Comparison of ENCODE assay signal across 12 cellular contexts in the genomic region with DNA sequence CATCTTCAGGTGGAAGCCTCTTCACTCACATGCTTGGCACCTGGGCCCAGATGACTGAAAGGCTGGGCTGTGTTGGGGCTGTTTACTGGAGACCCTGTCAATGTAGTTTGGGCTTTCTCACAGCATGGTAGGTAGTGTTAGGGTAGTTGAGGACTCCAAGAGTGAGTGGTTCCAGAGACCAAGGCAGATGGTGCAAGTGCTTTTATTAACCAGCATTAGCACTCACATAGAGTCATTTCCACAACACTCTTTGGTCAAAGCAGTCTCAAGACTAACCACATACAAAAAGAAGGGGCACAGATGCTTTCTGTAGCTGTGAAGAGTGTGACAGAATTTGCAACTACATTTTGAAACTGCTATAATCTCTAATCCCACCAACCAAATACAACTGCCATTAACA.
A peak's percentile ranks its signal among the peaks of the same experiment; 100 is the strongest.
DNase-seq lines count a peak whose midpoint lies in the region; ATAC-seq and TF ChIP-seq lines count a peak whose summit lies in the region.
"Had no signal": no experiment of that assay in that cellular context is flagged by ENCODE, and none has a peak within 500 bp of the region (broad histone marks: within the 10 kb centered on the region; RNA-seq: fewer than 3 reads in every experiment).

No MANE protein-coding gene starts in this region.

- no peaks in the 10 kb centered on the region for H3K9me3 ChIP-seq in suprapubic skin
- no peaks in the 10 kb centered on the region for H3K9me3 ChIP-seq in endodermal cell (ENCODE audit: control insufficient read depth, low read length)

- H3K27me3 ChIP-seq in suprapubic skin (no peaks in the 10 kb centered on the region), endodermal cell (ENCODE audit: control insufficient read depth, insufficient read depth, low read length, poor library complexity, severe bottlenecking) (no peaks in the 10 kb centered on the region)

- DNase-seq in GM13976 (ENCODE audit: low spot score), result peak; percentile 25
- no peak for DNase-seq in suprapubic skin (ENCODE audit: low spot score in 2 of 2)
- DNase-seq in endothelial cell (ENCODE audit: low spot score), result no peak
- no peak for DNase-seq in endodermal cell
- no peak for DNase-seq in activated T-helper 1 cell treated with anti-CD3 and anti-CD28 coated beads, Interleukin-12 subunit alpha, Interleukin-12 subunit beta, Interleukin-2, Interleukin-4 antibody, amounts not matched to agents 30 ng/mL and 10 ng/mL and 1 ng/mL, durations not matched to agents 14 hours and 24 hours and 36 hours (ENCODE audit: low spot score)
- DNase-seq: activated CD4-positive, alpha-beta T cell treated with anti-CD3 and anti-CD28 coated beads, Interleukin-2, amount 10 ng/mL, durations not matched to agents 7 days and 5 days; kidney; NCI-H82 had no signal

- intact Hi-C loops in activated T-helper 1 cell treated with anti-CD3 and anti-CD28 coated beads, Interleukin-12 subunit alpha, Interleukin-12 subunit beta, Interleukin-2, Interleukin-4 antibody, amounts not matched to agents 30 ng/mL and 10 ng/mL and 1 ng/mL, durations not matched to agents 14 hours and 24 hours and 36 hours (cut with micrococcal nuclease), result no loop called here

- in situ Hi-C loops in GM13976 (cut with MboI; ENCODE audit: low sequenced_read_pairs, unreplicated experiment), result no loop called here

- no peaks in the 10 kb centered on the region for H3K36me3 Mint-ChIP-seq in endothelial cell (ENCODE audit: low read depth, unreplicated experiment)
- no peaks in the 10 kb centered on the region for H3K36me3 Mint-ChIP-seq in endodermal cell (ENCODE audit: low read depth)
- peaks cover 13% of the 10 kb centered on the region for H3K36me3 Mint-ChIP-seq in activated T-helper 1 cell treated with anti-CD3 and anti-CD28 coated beads, Interleukin-12 subunit alpha, Interleukin-12 subunit beta, Interleukin-2, Interleukin-4 antibody, amounts not matched to agents 30 ng/mL and 10 ng/mL and 1 ng/mL, durations not matched to agents 14 hours and 24 hours and 36 hours (ENCODE audit: low read depth)

- ATAC-seq in GM19351 (IDR thresholded peaks at IDR 0.05; ENCODE audit: unreplicated experiment) (peak; percentile 93), HG02678 (IDR thresholded peaks at IDR 0.05; ENCODE audit: unreplicated experiment) (peak; percentile 96), HG03442 (IDR thresholded peaks at IDR 0.05; ENCODE audit: unreplicated experiment) (peak; percentile 94)

- H3K27me3 Mint-ChIP-seq in endothelial cell (ENCODE audit: unreplicated experiment), result no peaks in the 10 kb centered on the region
- no peaks in the 10 kb centered on the region for H3K27me3 Mint-ChIP-seq in endodermal cell (ENCODE audit: insufficient read depth)
- H3K27me3 Mint-ChIP-seq in activated T-helper 1 cell treated with anti-CD3 and anti-CD28 coated beads, Interleukin-12 subunit alpha, Interleukin-12 subunit beta, Interleukin-2, Interleukin-4 antibody, amounts not matched to agents 30 ng/mL and 10 ng/mL and 1 ng/mL, durations not matched to agents 14 hours and 24 hours and 36 hours (ENCODE audit: insufficient read depth), result no peaks in the 10 kb centered on the region
- H3K27me3 Mint-ChIP-seq: activated CD4-positive, alpha-beta T cell treated with anti-CD3 and anti-CD28 coated beads, Interleukin-2, amount 10 ng/mL, durations not matched to agents 7 days and 5 days; activated naive CD4-positive, alpha-beta T cell treated with anti-CD3 and anti-CD28 coated beads, Interleukin-2, amount 50 U/mL, for 24 hours had no signal

- no peaks in the 10 kb centered on the region for H3K4me1 ChIP-seq in suprapubic skin
- H3K4me1 ChIP-seq in endodermal cell (ENCODE audit: control insufficient read depth, insufficient read depth, low read length), result no peaks in the 10 kb centered on the region

- no peak for TF ChIP-seq POLR2A in suprapubic skin (IDR thresholded peaks at IDR 0.05)

- TF ChIP-seq CTCF in GM13976 (IDR thresholded peaks at IDR 0.05; ENCODE audit: borderline replicate concordance, control extremely low read depth, extremely low read depth, insufficient read depth, missing control alignments), result no peak
- TF ChIP-seq CTCF in suprapubic skin (IDR thresholded peaks at IDR 0.05), result no peak
- TF ChIP-seq CTCF in endothelial cell (IDR thresholded peaks at IDR 0.05; ENCODE audit: unreplicated experiment), result no peak
- no peak for TF ChIP-seq CTCF in endodermal cell (conservative IDR thresholded peaks at IDR 0.05)

- H3K36me3 ChIP-seq in suprapubic skin (no peaks in the 10 kb centered on the region), endodermal cell (ENCODE audit: control insufficient read depth, insufficient read depth, low read length) (no peaks in the 10 kb centered on the region)

- H3K4me3 ChIP-seq in suprapubic skin (no peak overlapping the region), endodermal cell (ENCODE audit: low read length) (no peak overlapping the region)

- no peak overlapping the region for H3K27ac Mint-ChIP-seq in endothelial cell (ENCODE audit: unreplicated experiment)
- H3K27ac Mint-ChIP-seq in endodermal cell, result no peak overlapping the region
- H3K27ac Mint-ChIP-seq in activated T-helper 1 cell treated with anti-CD3 and anti-CD28 coated beads, Interleukin-12 subunit alpha, Interleukin-12 subunit beta, Interleukin-2, Interleukin-4 antibody, amounts not matched to agents 30 ng/mL and 10 ng/mL and 1 ng/mL, durations not matched to agents 14 hours and 24 hours and 36 hours, result no peak overlapping the region
- H3K27ac Mint-ChIP-seq: activated CD4-positive, alpha-beta T cell treated with anti-CD3 and anti-CD28 coated beads, Interleukin-2, amount 10 ng/mL, durations not matched to agents 7 days and 5 days; activated naive CD4-positive, alpha-beta T cell treated with anti-CD3 and anti-CD28 coated beads, Interleukin-2, amount 50 U/mL, for 24 hours had no signal

- H3K9me3 Mint-ChIP-seq in endothelial cell (ENCODE audit: unreplicated experiment) (no peaks in the 10 kb centered on the region), endodermal cell (peaks cover 23% of the 10 kb centered on the region)
- peaks cover 41% of the 10 kb centered on the region for H3K9me3 Mint-ChIP-seq in activated T-helper 1 cell treated with anti-CD3 and anti-CD28 coated beads, Interleukin-12 subunit alpha, Interleukin-12 subunit beta, Interleukin-2, Interleukin-4 antibody, amounts not matched to agents 30 ng/mL and 10 ng/mL and 1 ng/mL, durations not matched to agents 14 hours and 24 hours and 36 hours

- no peak overlapping the region for H3K4me3 Mint-ChIP-seq in endothelial cell (ENCODE audit: unreplicated experiment)
- no peak overlapping the region for H3K4me3 Mint-ChIP-seq in endodermal cell
- no peak overlapping the region for H3K4me3 Mint-ChIP-seq in activated T-helper 1 cell treated with anti-CD3 and anti-CD28 coated beads, Interleukin-12 subunit alpha, Interleukin-12 subunit beta, Interleukin-2, Interleukin-4 antibody, amounts not matched to agents 30 ng/mL and 10 ng/mL and 1 ng/mL, durations not matched to agents 14 hours and 24 hours and 36 hours
- H3K4me3 Mint-ChIP-seq: activated CD4-positive, alpha-beta T cell treated with anti-CD3 and anti-CD28 coated beads, Interleukin-2, amount 10 ng/mL, durations not matched to agents 7 days and 5 days; activated naive CD4-positive, alpha-beta T cell treated with anti-CD3 and anti-CD28 coated beads, Interleukin-2, amount 50 U/mL, for 24 hours had no signal

- no peaks in the 10 kb centered on the region for H3K4me1 Mint-ChIP-seq in endothelial cell (ENCODE audit: unreplicated experiment)
- H3K4me1 Mint-ChIP-seq in endodermal cell, result no peaks in the 10 kb centered on the region
- H3K4me1 Mint-ChIP-seq in activated T-helper 1 cell treated with anti-CD3 and anti-CD28 coated beads, Interleukin-12 subunit alpha, Interleukin-12 subunit beta, Interleukin-2, Interleukin-4 antibody, amounts not matched to agents 30 ng/mL and 10 ng/mL and 1 ng/mL, durations not matched to agents 14 hours and 24 hours and 36 hours (ENCODE audit: low read depth), result peaks cover 6% of the 10 kb centered on the region
- H3K4me1 Mint-ChIP-seq: activated CD4-positive, alpha-beta T cell treated with anti-CD3 and anti-CD28 coated beads, Interleukin-2, amount 10 ng/mL, durations not matched to agents 7 days and 5 days had no signal

- H3K9ac ChIP-seq in endodermal cell (ENCODE audit: extremely low read depth, low read length, poor library complexity, severe bottlenecking), result no peak overlapping the region

- H3K27ac ChIP-seq in suprapubic skin (no peak overlapping the region), endodermal cell (ENCODE audit: low read depth, low read length) (no peak overlapping the region)

- no peak for TF ChIP-seq EP300 in suprapubic skin (IDR thresholded peaks at IDR 0.05)
